ENCODE assay signal across 11 cellular contexts in genomic region chr2:239402666-239403065, GRCh38. TPM values are rescaled to one million over a fixed set of nuclear protein-coding genes. Genes with fewer than 3 reads are reported as not detected.
DNase-seq lines count a peak whose midpoint lies in the region; ATAC-seq, FAIRE-seq and TF ChIP-seq lines count a peak whose summit lies in the region.
"Had no signal": no experiment of that assay in that cellular context is flagged by ENCODE, and none has a peak within 500 bp of the region (broad histone marks: within the 10 kb centered on the region; RNA-seq: fewer than 3 reads in every experiment).

No MANE protein-coding gene starts in this region.

- DNase-seq in CD4-positive, alpha-beta T cell: peak in 1 of 10 experiments; percentile 25
- DNase-seq in astrocyte (ENCODE audit: low read depth): no peak
- DNase-seq in natural killer cell treated with Interleukin-12 subunit alpha and Interleukin-12 subunit beta and Interleukin-15 and Interleukin-18, amount 100 ng/mL, for 72 hours (ENCODE audit: low spot score): no peak
- DNase-seq in H4 (ENCODE audit: low spot score): no peak
- DNase-seq in prostate gland (ENCODE audit: low spot score): no peak
- no peak for DNase-seq in mucosa of descending colon
- DNase-seq in NCI-H510A treated with DMSO at 0.1 percent for 48 hours (lab: John Stamatoyannopoulos, UW): no peak
- DNase-seq: KG1, NCI-H345, SIG-M5 had no signal

- H3K4me2 ChIP-seq in astrocyte (ENCODE audit: low read length): peak overlapping the region; percentile 88

- WGBS in HUES64: 96% methylated on average over 11 of the region's 11 CpGs
- 94% methylated on average over 11 of the region's 11 CpGs for WGBS in prostate gland

- H3K27ac Mint-ChIP-seq in CD4-positive, alpha-beta T cell: peak overlapping the region; percentile 99
- no peak overlapping the region for H3K27ac Mint-ChIP-seq in astrocyte (ENCODE audit: unreplicated experiment)
- peak overlapping the region; percentile 94 to 95 for H3K27ac Mint-ChIP-seq in natural killer cell treated with Interleukin-12 subunit alpha and Interleukin-12 subunit beta and Interleukin-15 and Interleukin-18, amount 100 ng/mL, for 72 hours

- no peak for TF ChIP-seq CTCF in CD4-positive, alpha-beta T cell (IDR thresholded peaks at IDR 0.05)
- TF ChIP-seq CTCF in astrocyte (IDR thresholded peaks at IDR 0.05; ENCODE audit: insufficient read depth, low read depth, low read length) (no peak), prostate gland (IDR thresholded peaks at IDR 0.05) (no peak), mucosa of descending colon (IDR thresholded peaks at IDR 0.05) (no peak)

- CTCF ChIA-PET in CD4-positive, alpha-beta T cell (lab: Charles Lee): no interaction called here

- H3K36me3 ChIP-seq in HUES64 (ENCODE audit: insufficient read depth, low read length): no peaks in the 10 kb centered on the region
- no peaks in the 10 kb centered on the region for H3K36me3 ChIP-seq in astrocyte (ENCODE audit: insufficient read depth, low read length)
- H3K36me3 ChIP-seq in prostate gland: no peaks in the 10 kb centered on the region
- no peaks in the 10 kb centered on the region for H3K36me3 ChIP-seq in mucosa of descending colon (ENCODE audit: low read depth)

- peaks cover 34% of the 10 kb centered on the region for H3K4me1 Mint-ChIP-seq in CD4-positive, alpha-beta T cell (ENCODE audit: low read depth)
- peaks cover 11% of the 10 kb centered on the region for H3K4me1 Mint-ChIP-seq in astrocyte (ENCODE audit: low read depth, unreplicated experiment)
- peaks cover 21 to 23% of the 10 kb centered on the region in 2 donors for H3K4me1 Mint-ChIP-seq in natural killer cell treated with Interleukin-12 subunit alpha and Interleukin-12 subunit beta and Interleukin-15 and Interleukin-18, amount 100 ng/mL, for 72 hours (ENCODE audit: low read depth in 2 of 2)

- H3K9me3 ChIP-seq in CD4-positive, alpha-beta T cell (ENCODE audit: control insufficient read depth, low read length): no peaks in the 10 kb centered on the region
- no peaks in the 10 kb centered on the region for H3K9me3 ChIP-seq in HUES64 (ENCODE audit: insufficient read depth, low read depth, low read length)
- no peaks in the 10 kb centered on the region for H3K9me3 ChIP-seq in astrocyte (ENCODE audit: insufficient read depth, low read depth, low read length)
- no peaks in the 10 kb centered on the region for H3K9me3 ChIP-seq in prostate gland
- no peaks in the 10 kb centered on the region for H3K9me3 ChIP-seq in mucosa of descending colon

- H3K27me3 Mint-ChIP-seq in CD4-positive, alpha-beta T cell: no peaks in the 10 kb centered on the region
- H3K27me3 Mint-ChIP-seq in astrocyte (ENCODE audit: low read depth, unreplicated experiment): peaks cover 4% of the 10 kb centered on the region
- peaks cover 0 to 7% of the 10 kb centered on the region in 2 donors for H3K27me3 Mint-ChIP-seq in natural killer cell treated with Interleukin-12 subunit alpha and Interleukin-12 subunit beta and Interleukin-15 and Interleukin-18, amount 100 ng/mL, for 72 hours

- H2AFZ ChIP-seq in astrocyte (ENCODE audit: low read depth, low read length): no peak overlapping the region

- H4K20me1 ChIP-seq in astrocyte (ENCODE audit: insufficient read depth, low read length): peaks cover 21% of the 10 kb centered on the region

- ATAC-seq in CD4-positive, alpha-beta T cell (ENCODE audit: poor library complexity): no peak
- no peak for ATAC-seq in natural killer cell treated with Interleukin-12 subunit alpha and Interleukin-12 subunit beta and Interleukin-15 and Interleukin-18, amount 100 ng/mL, for 72 hours
- no peak for ATAC-seq in mucosa of descending colon

- H3K27ac ChIP-seq in CD4-positive, alpha-beta T cell (ENCODE audit: low read depth, low read length): no peak overlapping the region
- H3K27ac ChIP-seq in HUES64 (ENCODE audit: low read depth, low read length) (no peak overlapping the region), astrocyte (ENCODE audit: low read depth, low read length) (no peak overlapping the region), prostate gland (no peak overlapping the region)

- POLR2A ChIA-PET in CD4-positive, alpha-beta T cell (lab: Charles Lee): interaction anchor here (0.8 to 2.6 kb wide), 4 partner anchors 22 to 137 kb away, joined by 4 to 64 read pairs (median 4); no protein-coding TSS in a partner anchor

- H3K27me3 ChIP-seq in CD4-positive, alpha-beta T cell (ENCODE audit: control insufficient read depth, insufficient read depth, low read length): no peaks in the 10 kb centered on the region
- no peaks in the 10 kb centered on the region; the same call in 1 of the 2 replicates for H3K27me3 ChIP-seq in HUES64 (ENCODE audit: insufficient read depth, low read length)
- H3K27me3 ChIP-seq in astrocyte (ENCODE audit: insufficient read depth, low read length): no peaks in the 10 kb centered on the region
- H3K27me3 ChIP-seq in prostate gland (replicated peaks; ENCODE audit: insufficient read depth): no peaks in the 10 kb centered on the region

- H3K9me3 Mint-ChIP-seq in CD4-positive, alpha-beta T cell: no peaks in the 10 kb centered on the region
- H3K9me3 Mint-ChIP-seq in astrocyte (ENCODE audit: unreplicated experiment): no peaks in the 10 kb centered on the region
- no peaks in the 10 kb centered on the region for H3K9me3 Mint-ChIP-seq in natural killer cell treated with Interleukin-12 subunit alpha and Interleukin-12 subunit beta and Interleukin-15 and Interleukin-18, amount 100 ng/mL, for 72 hours

- no peak for FAIRE-seq in astrocyte (lab: Jason Lieb, UNC)

- intact Hi-C loops in CD4-positive, alpha-beta T cell (cut with DNase I, micrococcal nuclease): loop anchor here in 1 of 2 experiments (5.0 to 10.0 kb wide), 3 partner anchors 482 to 1162 kb away; partner anchors contain the start of genes COPS9, DUSP28 and RNPEPL1
- intact Hi-C loops in prostate gland (cut with DNase I) (loop anchor here (5.0 to 10.0 kb wide), 3 partner anchors 205 to 592 kb away; no protein-coding TSS in a partner anchor), mucosa of descending colon (cut with DNase I, micrococcal nuclease) (no loop called here)

- peaks cover 15% of the 10 kb centered on the region for H3K36me3 Mint-ChIP-seq in CD4-positive, alpha-beta T cell (ENCODE audit: low read depth)
- no peaks in the 10 kb centered on the region for H3K36me3 Mint-ChIP-seq in astrocyte (ENCODE audit: low read depth, unreplicated experiment)
- H3K36me3 Mint-ChIP-seq in natural killer cell treated with Interleukin-12 subunit alpha and Interleukin-12 subunit beta and Interleukin-15 and Interleukin-18, amount 100 ng/mL, for 72 hours: no peaks in the 10 kb centered on the region

- peaks cover 21% of the 10 kb centered on the region for H3K79me2 ChIP-seq in astrocyte (ENCODE audit: insufficient read depth, low read length)

- H3K4me3 ChIP-seq in HUES64 (ENCODE audit: low read length) (peak overlapping the region; percentile 83; the same call in 1 of the 2 replicates), astrocyte (ENCODE audit: insufficient read depth, low read depth, low read length) (no peak overlapping the region), prostate gland (no peak overlapping the region), mucosa of descending colon (no peak overlapping the region)

- H3K4me1 ChIP-seq in HUES64 (ENCODE audit: insufficient read depth, low read length): peaks cover 23% of the 10 kb centered on the region
- H3K4me1 ChIP-seq in astrocyte (ENCODE audit: insufficient read depth, low read length): peaks cover 15% of the 10 kb centered on the region
- no peaks in the 10 kb centered on the region for H3K4me1 ChIP-seq in prostate gland (replicated peaks)
- no peaks in the 10 kb centered on the region for H3K4me1 ChIP-seq in mucosa of descending colon (ENCODE audit: low read depth)

- no peak for TF ChIP-seq POLR2A in prostate gland (IDR thresholded peaks at IDR 0.05)

- no peak overlapping the region for H3K9ac ChIP-seq in HUES64 (ENCODE audit: low read depth, low read length)
- H3K9ac ChIP-seq in astrocyte (ENCODE audit: low read length): no peak overlapping the region

- peak overlapping the region; percentile 98 for H3K4me3 Mint-ChIP-seq in CD4-positive, alpha-beta T cell
- H3K4me3 Mint-ChIP-seq in astrocyte (ENCODE audit: unreplicated experiment): peak overlapping the region; percentile 88
- peak overlapping the region; percentile 94 for H3K4me3 Mint-ChIP-seq in natural killer cell treated with Interleukin-12 subunit alpha and Interleukin-12 subunit beta and Interleukin-15 and Interleukin-18, amount 100 ng/mL, for 72 hours

RNA-seq across cellular contexts. Expression of gene HDAC4, which starts 1.8 kb away (rescaled TPM):
- 10 to 100 TPM; 45.3 to 49.2 TPM for total RNA-seq in CD4-positive, alpha-beta T cell
- polyA plus RNA-seq in HUES64 (2013, experiment 1 of 2): 6.7 TPM
- polyA plus RNA-seq in HUES64 (2013, experiment 2 of 2): 6.8 TPM
- 11.8 and 12.4 TPM in 2 replicates for total RNA-seq in astrocyte
- 10 to 100 TPM; 22.3 to 48.6 TPM for total RNA-seq in natural killer cell treated with Interleukin-12 subunit alpha and Interleukin-12 subunit beta and Interleukin-15 and Interleukin-18, amount 100 ng/mL, for 72 hours
- total RNA-seq in H4 (2014; rRNA removed; shearing (Covaris generic)): 6.4 and 19.7 TPM in 2 replicates
- total RNA-seq in prostate gland: 10 to 100 TPM; 41.8 to 44.2 TPM
- 100 to 1,000 TPM in 1 of 3 donors, 10 to 100 TPM in 2; 41.4 to 147 (median 44.0) TPM for total RNA-seq in mucosa of descending colon
